1 cellular context compared by ENCODE assay signal in the genomic region with DNA sequence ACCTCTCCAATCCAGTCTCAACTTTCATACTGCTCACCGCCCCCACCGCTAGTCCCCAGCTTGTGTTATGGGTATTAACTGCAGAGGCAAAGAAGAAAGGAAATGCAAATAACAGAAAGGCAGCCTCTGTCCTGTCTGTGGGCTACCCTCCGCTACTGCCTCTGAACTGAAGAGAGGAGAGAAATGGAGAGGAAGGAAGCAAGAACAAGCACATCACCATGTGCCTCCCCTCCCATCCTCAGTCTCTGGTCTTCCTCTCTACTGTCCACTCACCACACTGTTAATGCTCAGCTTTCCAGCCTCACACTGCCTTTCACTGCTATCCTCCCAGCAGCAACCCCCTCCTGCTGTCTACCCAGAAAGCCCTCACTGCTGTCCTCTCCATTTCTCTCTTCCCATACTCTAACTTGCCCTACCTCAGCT.
A peak's percentile ranks its signal among the peaks of the same experiment; 100 is the strongest.
TF ChIP-seq lines count a peak whose summit lies in the region.

No MANE protein-coding gene starts in this region.

TF ChIP-seq in GM23338, 12 proteins besides CTCF, POLR2A, EP300 and RAD21 (continued from another document):
- TF ChIP-seq, protein P1, sequence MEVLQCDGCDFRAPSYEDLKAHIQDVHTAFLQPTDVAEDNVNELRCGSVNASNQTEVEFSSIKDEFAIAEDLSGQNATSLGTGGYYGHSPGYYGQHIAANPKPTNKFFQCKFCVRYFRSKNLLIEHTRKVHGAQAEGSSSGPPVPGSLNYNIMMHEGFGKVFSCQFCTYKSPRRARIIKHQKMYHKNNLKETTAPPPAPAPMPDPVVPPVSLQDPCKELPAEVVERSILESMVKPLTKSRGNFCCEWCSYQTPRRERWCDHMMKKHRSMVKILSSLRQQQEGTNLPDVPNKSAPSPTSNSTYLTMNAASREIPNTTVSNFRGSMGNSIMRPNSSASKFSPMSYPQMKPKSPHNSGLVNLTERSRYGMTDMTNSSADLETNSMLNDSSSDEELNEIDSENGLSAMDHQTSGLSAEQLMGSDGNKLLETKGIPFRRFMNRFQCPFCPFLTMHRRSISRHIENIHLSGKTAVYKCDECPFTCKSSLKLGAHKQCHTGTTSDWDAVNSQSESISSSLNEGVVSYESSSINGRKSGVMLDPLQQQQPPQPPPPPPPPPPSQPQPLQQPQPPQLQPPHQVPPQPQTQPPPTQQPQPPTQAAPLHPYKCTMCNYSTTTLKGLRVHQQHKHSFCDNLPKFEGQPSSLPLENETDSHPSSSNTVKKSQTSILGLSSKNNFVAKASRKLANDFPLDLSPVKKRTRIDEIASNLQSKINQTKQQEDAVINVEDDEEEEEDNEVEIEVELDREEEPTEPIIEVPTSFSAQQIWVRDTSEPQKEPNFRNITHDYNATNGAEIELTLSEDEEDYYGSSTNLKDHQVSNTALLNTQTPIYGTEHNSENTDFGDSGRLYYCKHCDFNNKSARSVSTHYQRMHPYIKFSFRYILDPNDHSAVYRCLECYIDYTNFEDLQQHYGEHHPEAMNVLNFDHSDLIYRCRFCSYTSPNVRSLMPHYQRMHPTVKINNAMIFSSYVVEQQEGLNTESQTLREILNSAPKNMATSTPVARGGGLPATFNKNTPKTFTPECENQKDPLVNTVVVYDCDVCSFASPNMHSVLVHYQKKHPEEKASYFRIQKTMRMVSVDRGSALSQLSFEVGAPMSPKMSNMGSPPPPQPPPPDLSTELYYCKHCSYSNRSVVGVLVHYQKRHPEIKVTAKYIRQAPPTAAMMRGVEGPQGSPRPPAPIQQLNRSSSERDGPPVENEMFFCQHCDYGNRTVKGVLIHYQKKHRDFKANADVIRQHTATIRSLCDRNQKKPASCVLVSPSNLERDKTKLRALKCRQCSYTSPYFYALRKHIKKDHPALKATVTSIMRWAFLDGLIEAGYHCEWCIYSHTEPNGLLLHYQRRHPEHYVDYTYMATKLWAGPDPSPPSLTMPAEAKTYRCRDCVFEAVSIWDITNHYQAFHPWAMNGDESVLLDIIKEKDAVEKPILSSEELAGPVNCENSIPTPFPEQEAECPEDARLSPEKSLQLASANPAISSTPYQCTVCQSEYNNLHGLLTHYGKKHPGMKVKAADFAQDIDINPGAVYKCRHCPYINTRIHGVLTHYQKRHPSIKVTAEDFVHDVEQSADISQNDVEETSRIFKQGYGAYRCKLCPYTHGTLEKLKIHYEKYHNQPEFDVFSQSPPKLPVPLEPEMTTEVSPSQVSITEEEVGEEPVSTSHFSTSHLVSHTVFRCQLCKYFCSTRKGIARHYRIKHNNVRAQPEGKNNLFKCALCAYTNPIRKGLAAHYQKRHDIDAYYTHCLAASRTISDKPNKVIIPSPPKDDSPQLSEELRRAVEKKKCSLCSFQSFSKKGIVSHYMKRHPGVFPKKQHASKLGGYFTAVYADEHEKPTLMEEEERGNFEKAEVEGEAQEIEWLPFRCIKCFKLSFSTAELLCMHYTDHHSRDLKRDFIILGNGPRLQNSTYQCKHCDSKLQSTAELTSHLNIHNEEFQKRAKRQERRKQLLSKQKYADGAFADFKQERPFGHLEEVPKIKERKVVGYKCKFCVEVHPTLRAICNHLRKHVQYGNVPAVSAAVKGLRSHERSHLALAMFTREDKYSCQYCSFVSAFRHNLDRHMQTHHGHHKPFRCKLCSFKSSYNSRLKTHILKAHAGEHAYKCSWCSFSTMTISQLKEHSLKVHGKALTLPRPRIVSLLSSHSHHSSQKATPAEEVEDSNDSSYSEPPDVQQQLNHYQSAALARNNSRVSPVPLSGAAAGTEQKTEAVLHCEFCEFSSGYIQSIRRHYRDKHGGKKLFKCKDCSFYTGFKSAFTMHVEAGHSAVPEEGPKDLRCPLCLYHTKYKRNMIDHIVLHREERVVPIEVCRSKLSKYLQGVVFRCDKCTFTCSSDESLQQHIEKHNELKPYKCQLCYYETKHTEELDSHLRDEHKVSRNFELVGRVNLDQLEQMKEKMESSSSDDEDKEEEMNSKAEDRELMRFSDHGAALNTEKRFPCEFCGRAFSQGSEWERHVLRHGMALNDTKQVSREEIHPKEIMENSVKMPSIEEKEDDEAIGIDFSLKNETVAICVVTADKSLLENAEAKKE (CRISPR knock-in tag; IDR thresholded peaks at IDR 0.05) = 0 out of 2 replicates have a peak, but pooled peaks have one; percentile 25
